1 cellular context compared by ENCODE assay signal in the genomic region with DNA sequence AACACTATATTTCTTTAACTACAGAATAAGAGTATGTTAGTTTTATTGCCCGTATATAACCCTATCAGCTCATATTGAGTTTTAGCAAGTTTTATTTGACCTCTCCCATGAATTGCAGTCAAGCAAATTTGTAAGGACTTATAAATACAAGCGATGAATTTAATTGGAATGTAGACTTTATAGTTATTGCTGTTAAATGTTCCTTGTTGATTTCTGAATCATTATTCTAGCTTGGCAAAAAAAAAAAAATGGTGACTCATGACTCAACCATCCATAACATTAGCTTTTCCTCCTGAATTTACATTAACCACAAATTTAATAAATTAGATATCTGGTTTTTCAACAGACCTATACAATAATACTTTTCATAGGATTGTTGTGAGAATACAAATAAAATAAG.
TF ChIP-seq lines count a peak whose summit lies in the region.

No MANE protein-coding gene starts in this region.

TF ChIP-seq in WTC11, 78 proteins besides CTCF, POLR2A, EP300 and RAD21 (continued from another document):
- TF ChIP-seq, protein P1, sequence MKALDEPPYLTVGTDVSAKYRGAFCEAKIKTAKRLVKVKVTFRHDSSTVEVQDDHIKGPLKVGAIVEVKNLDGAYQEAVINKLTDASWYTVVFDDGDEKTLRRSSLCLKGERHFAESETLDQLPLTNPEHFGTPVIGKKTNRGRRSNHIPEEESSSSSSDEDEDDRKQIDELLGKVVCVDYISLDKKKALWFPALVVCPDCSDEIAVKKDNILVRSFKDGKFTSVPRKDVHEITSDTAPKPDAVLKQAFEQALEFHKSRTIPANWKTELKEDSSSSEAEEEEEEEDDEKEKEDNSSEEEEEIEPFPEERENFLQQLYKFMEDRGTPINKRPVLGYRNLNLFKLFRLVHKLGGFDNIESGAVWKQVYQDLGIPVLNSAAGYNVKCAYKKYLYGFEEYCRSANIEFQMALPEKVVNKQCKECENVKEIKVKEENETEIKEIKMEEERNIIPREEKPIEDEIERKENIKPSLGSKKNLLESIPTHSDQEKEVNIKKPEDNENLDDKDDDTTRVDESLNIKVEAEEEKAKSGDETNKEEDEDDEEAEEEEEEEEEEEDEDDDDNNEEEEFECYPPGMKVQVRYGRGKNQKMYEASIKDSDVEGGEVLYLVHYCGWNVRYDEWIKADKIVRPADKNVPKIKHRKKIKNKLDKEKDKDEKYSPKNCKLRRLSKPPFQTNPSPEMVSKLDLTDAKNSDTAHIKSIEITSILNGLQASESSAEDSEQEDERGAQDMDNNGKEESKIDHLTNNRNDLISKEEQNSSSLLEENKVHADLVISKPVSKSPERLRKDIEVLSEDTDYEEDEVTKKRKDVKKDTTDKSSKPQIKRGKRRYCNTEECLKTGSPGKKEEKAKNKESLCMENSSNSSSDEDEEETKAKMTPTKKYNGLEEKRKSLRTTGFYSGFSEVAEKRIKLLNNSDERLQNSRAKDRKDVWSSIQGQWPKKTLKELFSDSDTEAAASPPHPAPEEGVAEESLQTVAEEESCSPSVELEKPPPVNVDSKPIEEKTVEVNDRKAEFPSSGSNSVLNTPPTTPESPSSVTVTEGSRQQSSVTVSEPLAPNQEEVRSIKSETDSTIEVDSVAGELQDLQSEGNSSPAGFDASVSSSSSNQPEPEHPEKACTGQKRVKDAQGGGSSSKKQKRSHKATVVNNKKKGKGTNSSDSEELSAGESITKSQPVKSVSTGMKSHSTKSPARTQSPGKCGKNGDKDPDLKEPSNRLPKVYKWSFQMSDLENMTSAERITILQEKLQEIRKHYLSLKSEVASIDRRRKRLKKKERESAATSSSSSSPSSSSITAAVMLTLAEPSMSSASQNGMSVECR (CRISPR knock-in tag; IDR thresholded peaks at IDR 0.05; ENCODE audit: borderline replicate concordance), result no peak
- no peak for TF ChIP-seq ATF1 (CRISPR knock-in tag; IDR thresholded peaks at IDR 0.05)
- TF ChIP-seq, protein P2, sequence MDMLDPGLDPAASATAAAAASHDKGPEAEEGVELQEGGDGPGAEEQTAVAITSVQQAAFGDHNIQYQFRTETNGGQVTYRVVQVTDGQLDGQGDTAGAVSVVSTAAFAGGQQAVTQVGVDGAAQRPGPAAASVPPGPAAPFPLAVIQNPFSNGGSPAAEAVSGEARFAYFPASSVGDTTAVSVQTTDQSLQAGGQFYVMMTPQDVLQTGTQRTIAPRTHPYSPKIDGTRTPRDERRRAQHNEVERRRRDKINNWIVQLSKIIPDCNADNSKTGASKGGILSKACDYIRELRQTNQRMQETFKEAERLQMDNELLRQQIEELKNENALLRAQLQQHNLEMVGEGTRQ (CRISPR knock-in tag; IDR thresholded peaks at IDR 0.05), result no peak
- TF ChIP-seq PRRX2 (CRISPR knock-in tag; IDR thresholded peaks at IDR 0.05), result no peak
- no peak for TF ChIP-seq HMGA2 (CRISPR knock-in tag; IDR thresholded peaks at IDR 0.05)
